In genomic region chr4:154120690-154121089, GRCh38 we compare ENCODE assay signal across 32 cellular contexts.
"Had no signal": no experiment of that assay in that cellular context is flagged by ENCODE, and none has a peak within 500 bp of the region (broad histone marks: within the 10 kb centered on the region; RNA-seq: fewer than 3 reads in every experiment).

No MANE protein-coding gene starts in this region.

- DNase-seq: Kasumi-1, MG63, NCI-H1048, NCI-H1092 treated with DMSO at 0.1 percent for 48 hours, NCI-H1105 treated with DMSO at 0.1 percent for 48 hours, NCI-H1417, NCI-H1436, NCI-H146, NCI-H1694, NCI-H187, NCI-H1930, NCI-H2029 treated with DMSO at 0.1 percent for 48 hours, NCI-H2081 treated with DMSO at 0.1 percent for 48 hours, NCI-H2107, NCI-H2171, NCI-H226, NCI-H446 treated with DMSO at 0.1 percent for 48 hours, NCI-H510A, NCI-H524, NCI-H526, NCI-H774, PC-9, SHP77, SIG-M5, T-cell had no signal

- H3K4me3 Mint-ChIP-seq: T-cell had no signal

- H3K9me3 Mint-ChIP-seq: T-cell had no signal

- H3K4me1 ChIP-seq: SJCRH30 had no signal

- H3K27me3 ChIP-seq: MG63, SJCRH30 had no signal

- H3K9me3 ChIP-seq: MG63, SJCRH30 had no signal

- H3K36me3 Mint-ChIP-seq: T-cell had no signal

- H3K4me3 ChIP-seq: K562, MG63, PC-9, SJCRH30, SK-N-MC had no signal

- H3K27ac ChIP-seq: PC-9, RWPE1, SJCRH30, SK-N-MC had no signal

- H3K36me3 ChIP-seq: MG63, SJCRH30 had no signal

- H3K4me1 Mint-ChIP-seq: T-cell had no signal

- H3K27ac Mint-ChIP-seq: T-cell had no signal

- H2AFZ ChIP-seq: PC-9 had no signal

- H3K4me2 ChIP-seq: PC-9 had no signal

- ATAC-seq: K562, Panc1, Right ventricle myocardium inferior, SK-N-SH treated with all-trans-retinoic acid at 6 μM for 48 hours, T-cell had no signal
